Comparison of ENCODE assay signal across 13 cellular contexts in the genomic region with DNA sequence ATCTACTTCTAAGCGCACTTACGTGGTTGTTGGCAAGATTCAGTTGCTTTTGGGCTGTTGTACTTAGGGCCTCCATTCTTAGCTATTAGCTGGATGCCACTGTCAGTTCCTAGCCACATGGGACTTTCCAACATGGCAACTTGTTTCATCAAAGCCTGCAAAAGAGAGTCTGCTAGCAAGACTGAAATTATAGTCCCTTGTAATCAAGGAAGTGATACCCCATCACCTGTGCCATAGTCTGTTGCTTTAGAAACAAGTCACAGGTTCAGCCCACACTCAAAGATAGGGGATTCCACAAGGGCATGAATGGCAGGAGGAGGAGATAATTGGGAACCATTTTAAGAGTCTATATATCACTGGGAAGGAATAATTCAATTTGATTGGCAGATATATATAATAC. TPM values are rescaled to one million over a fixed set of nuclear protein-coding genes. Genes with fewer than 3 reads are reported as not detected.
DNase-seq lines count a peak whose midpoint lies in the region; ATAC-seq and TF ChIP-seq lines count a peak whose summit lies in the region.
"Had no signal": no experiment of that assay in that cellular context is flagged by ENCODE, and none has a peak within 500 bp of the region (broad histone marks: within the 10 kb centered on the region; RNA-seq: fewer than 3 reads in every experiment).

No MANE protein-coding gene starts in this region.

- peaks cover 0 to 60% (median 0%) of the 10 kb centered on the region in 3 donors for H3K36me3 ChIP-seq in tibial nerve
- peaks cover 83% of the 10 kb centered on the region for H3K36me3 ChIP-seq in upper lobe of right lung

- no peak for TF ChIP-seq CTCF in GM13977 (IDR thresholded peaks at IDR 0.05; ENCODE audit: extremely low read depth, insufficient read depth, missing control alignments)
- no peak for TF ChIP-seq CTCF in tibial nerve (IDR thresholded peaks at IDR 0.05)
- TF ChIP-seq CTCF in upper lobe of right lung (IDR thresholded peaks at IDR 0.05) = no peak

- peaks cover 0 to 9% (median 0%) of the 10 kb centered on the region in 4 donors for H3K4me1 ChIP-seq in tibial nerve
- H3K4me1 ChIP-seq in upper lobe of right lung = no peaks in the 10 kb centered on the region
- H3K4me1 ChIP-seq: BLaER1 treated with 17β-estradiol and CSF1 and Interleukin-3, amounts not matched to agents 10 nM and 100 nM had no signal

- H3K9me3 ChIP-seq in tibial nerve = no peaks in the 10 kb centered on the region
- H3K9me3 ChIP-seq in upper lobe of right lung = no peaks in the 10 kb centered on the region
- H3K9me3 ChIP-seq: BLaER1 treated with 17β-estradiol and CSF1 and Interleukin-3, amounts not matched to agents 10 nM and 100 nM had no signal

- DNase-seq in GM13977 (ENCODE audit: low spot score) (peak; percentile 24), NCI-H146 (lab: John Stamatoyannopoulos, UW) (no peak), globus pallidus (ENCODE audit: low spot score) (no peak), tibial nerve (ENCODE audit: low spot score in 2 of 2) (no peak), upper lobe of right lung (no peak)
- DNase-seq: activated gamma-delta T cell treated with Interleukin-2 at 50 U/mL for 16 hours, NCI-H2107, WERI-Rb-1 had no signal

- intact Hi-C loops in upper lobe of right lung (cut with DNase I) = no loop called here

- no peak overlapping the region for H3K4me3 ChIP-seq in tibial nerve
- H3K4me3 ChIP-seq in upper lobe of right lung = no peak overlapping the region
- H3K4me3 ChIP-seq: BLaER1 treated with 17β-estradiol and CSF1 and Interleukin-3, amounts not matched to agents 10 nM and 100 nM had no signal

- ATAC-seq in GM19351 (IDR thresholded peaks at IDR 0.05; ENCODE audit: unreplicated experiment) = peak; percentile 92
- peak; percentile 93 for ATAC-seq in HG02763 (IDR thresholded peaks at IDR 0.05; ENCODE audit: unreplicated experiment)
- peak; percentile 88 for ATAC-seq in HG03460 (IDR thresholded peaks at IDR 0.05; ENCODE audit: unreplicated experiment)
- ATAC-seq in upper lobe of right lung = no peak

- H3K27ac ChIP-seq in tibial nerve = no peak overlapping the region
- no peak overlapping the region for H3K27ac ChIP-seq in upper lobe of right lung
- H3K27ac ChIP-seq: BLaER1 treated with 17β-estradiol and CSF1 and Interleukin-3, amounts not matched to agents 10 nM and 100 nM; WERI-Rb-1 had no signal

- H3K27me3 ChIP-seq in tibial nerve = no peaks in the 10 kb centered on the region
- H3K27me3 ChIP-seq in upper lobe of right lung = no peaks in the 10 kb centered on the region
- H3K27me3 ChIP-seq: BLaER1 treated with 17β-estradiol and CSF1 and Interleukin-3, amounts not matched to agents 10 nM and 100 nM had no signal

- 91 to 97% methylated on average over 2 of the region's 2 CpGs for WGBS in tibial nerve, 2 donors

- in situ Hi-C loops in GM13977 (cut with MboI; ENCODE audit: low pct_unique_long_range_greater_than_20kb, low sequenced_read_pairs, unreplicated experiment) = no loop called here

- TF ChIP-seq POLR2A in tibial nerve (IDR thresholded peaks at IDR 0.05) = no peak

- no peak for TF ChIP-seq EP300 in tibial nerve (IDR thresholded peaks at IDR 0.05)

RNA-seq across cellular contexts. Expression of gene SLC17A8, which starts 27.1 kb away (rescaled TPM):
- total RNA-seq in tibial nerve (not detected), upper lobe of right lung (0.14 TPM)
- total RNA-seq: mononuclear cell had no signal
